8 cellular contexts compared by ENCODE assay signal in the genomic region with DNA sequence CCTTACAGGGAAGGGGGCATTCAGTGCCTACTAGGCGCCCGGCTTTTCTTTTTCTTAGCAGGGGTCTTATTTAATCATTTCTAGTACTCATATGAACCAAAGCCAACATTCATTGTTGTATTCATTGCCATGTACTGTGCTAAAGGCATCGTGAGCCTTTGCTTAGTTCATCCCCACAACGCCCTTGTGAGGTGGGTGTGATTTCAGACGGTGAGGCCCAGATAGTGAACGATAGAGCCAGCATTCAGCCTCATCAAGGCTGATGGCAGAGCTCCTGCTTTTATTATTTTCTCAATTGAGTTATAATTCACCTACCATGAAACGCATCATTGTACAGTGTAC. TPM values are rescaled to one million over a fixed set of nuclear protein-coding genes. Genes with fewer than 3 reads are reported as not detected.
A peak's percentile ranks its signal among the peaks of the same experiment; 100 is the strongest.
DNase-seq lines count a peak whose midpoint lies in the region; ATAC-seq and TF ChIP-seq lines count a peak whose summit lies in the region.

No MANE protein-coding gene starts in this region.

- H3K9me3 Mint-ChIP-seq in activated CD4-positive, alpha-beta T cell treated with anti-CD3 and anti-CD28 coated beads for 36 hours (ENCODE audit: low read depth): no peaks in the 10 kb centered on the region
- H3K9me3 Mint-ChIP-seq in T-cell: no peaks in the 10 kb centered on the region

- H3K27me3 ChIP-seq in heart left ventricle: no peaks in the 10 kb centered on the region
- no peaks in the 10 kb centered on the region for H3K27me3 ChIP-seq in suprapubic skin

- CTCF ChIA-PET in activated CD4-positive, alpha-beta T cell treated with anti-CD3 and anti-CD28 coated beads for 36 hours (lab: Charles Lee): interaction anchor here (0.7 to 2.4 kb wide), 5 partner anchors 9 to 323 kb away, joined by 3 to 11 read pairs (median 3); no protein-coding TSS in a partner anchor
- CTCF ChIA-PET in T-cell (lab: Charles Lee): interaction anchor here in 1 of 2 donors (1.1 to 2.3 kb wide), 2 partner anchors 10 to 21 kb away, joined by 4 to 15 read pairs; no protein-coding TSS in a partner anchor

- H3K27ac ChIP-seq in heart left ventricle (peak overlapping the region; percentile 77 to 95 (median 88)), suprapubic skin (peak overlapping the region; percentile 82)

- H3K4me3 Mint-ChIP-seq in activated CD4-positive, alpha-beta T cell treated with anti-CD3 and anti-CD28 coated beads for 36 hours: peak overlapping the region; percentile 73
- H3K4me3 Mint-ChIP-seq in T-cell: peak overlapping the region; percentile 70 to 79 (median 72)

- ATAC-seq in activated CD4-positive, alpha-beta T cell treated with anti-CD3 and anti-CD28 coated beads for 36 hours: peak; percentile 24
- ATAC-seq in T-cell (replicated peaks in 1 of 4) (peak; percentile 17 to 42 (median 29)), heart left ventricle (peak in 2 of 4 donors; percentile 15 to 20)

- H3K4me3 ChIP-seq in heart left ventricle (peak overlapping the region in 9 of 12 donors; percentile 15 to 51 (median 31)), suprapubic skin (peak overlapping the region; percentile 29)

- no peak for TF ChIP-seq EP300 in suprapubic skin (IDR thresholded peaks at IDR 0.05)

- intact Hi-C loops in activated CD4-positive, alpha-beta T cell treated with anti-CD3 and anti-CD28 coated beads for 36 hours (cut with DNase I, micrococcal nuclease): loop anchor here in 1 of 2 experiments (1.0 kb wide), 1 partner anchor 9 kb away; no protein-coding TSS in a partner anchor
- intact Hi-C loops in heart left ventricle (cut with DNase I): loop anchor here in 3 of 10 donors (5.0 kb wide), 2 partner anchors 34 to 49 kb away; no protein-coding TSS in a partner anchor

- H3K9me3 ChIP-seq in heart left ventricle: no peaks in the 10 kb centered on the region
- no peaks in the 10 kb centered on the region for H3K9me3 ChIP-seq in suprapubic skin

- peaks cover 32% of the 10 kb centered on the region for H3K36me3 Mint-ChIP-seq in activated CD4-positive, alpha-beta T cell treated with anti-CD3 and anti-CD28 coated beads for 36 hours (ENCODE audit: low read depth)
- peaks cover 7% of the 10 kb centered on the region for H3K36me3 Mint-ChIP-seq in T-cell

- H3K4me1 ChIP-seq in heart left ventricle (peaks cover 19 to 99% (median 86%) of the 10 kb centered on the region in 12 donors), suprapubic skin (peaks cover 85% of the 10 kb centered on the region)

- POLR2A ChIA-PET in activated CD4-positive, alpha-beta T cell treated with anti-CD3 and anti-CD28 coated beads for 36 hours (lab: Charles Lee): interaction anchor here (1.6 to 1.7 kb wide), 2 partner anchors 9 to 11 kb away, joined by 4 to 5 read pairs; no protein-coding TSS in a partner anchor
- POLR2A ChIA-PET in T-cell (lab: Charles Lee): interaction anchor here (0.6 to 1.1 kb wide), 2 partner anchors 9 to 28 kb away, joined by 3 to 6 read pairs; no protein-coding TSS in a partner anchor

- peaks cover 71% of the 10 kb centered on the region for H3K4me1 Mint-ChIP-seq in activated CD4-positive, alpha-beta T cell treated with anti-CD3 and anti-CD28 coated beads for 36 hours
- H3K4me1 Mint-ChIP-seq in T-cell: peaks cover 75 to 83% (median 82%) of the 10 kb centered on the region in 3 donors

- peak overlapping the region; percentile 89 for H3K27ac Mint-ChIP-seq in activated CD4-positive, alpha-beta T cell treated with anti-CD3 and anti-CD28 coated beads for 36 hours
- H3K27ac Mint-ChIP-seq in T-cell: peak overlapping the region; percentile 82 to 92

- no peaks in the 10 kb centered on the region for H3K27me3 Mint-ChIP-seq in activated CD4-positive, alpha-beta T cell treated with anti-CD3 and anti-CD28 coated beads for 36 hours
- H3K27me3 Mint-ChIP-seq in T-cell: no peaks in the 10 kb centered on the region

- no peak for DNase-seq in activated CD4-positive, alpha-beta T cell treated with anti-CD3 and anti-CD28 coated beads for 36 hours
- no peak for DNase-seq in activated CD4-positive, alpha-beta T cell treated with anti-CD3 and anti-CD28 coated beads, Interleukin-2, amount 50 U/mL, for 4 hours
- DNase-seq in T-cell: no peak
- DNase-seq in heart left ventricle: no peak
- no peak for DNase-seq in suprapubic skin (ENCODE audit: low spot score in 2 of 2)
- DNase-seq in UCSD-AML1 (lab: John Stamatoyannopoulos, UW; ENCODE audit: unreplicated experiment): no peak
- DNase-seq in cerebellum (ENCODE audit: low spot score): no peak
- no peak for DNase-seq in GM19240 (ENCODE audit: insufficient read length, low spot score)

- 30 to 42% (median 38%) methylated on average over 7 of the region's 7 CpGs for WGBS in heart left ventricle, 4 donors
- WGBS in suprapubic skin: 40% methylated on average over 7 of the region's 7 CpGs

- TF ChIP-seq POLR2A in heart left ventricle (IDR thresholded peaks at IDR 0.05): no peak
- TF ChIP-seq POLR2A in suprapubic skin (IDR thresholded peaks at IDR 0.05): no peak

- no peak for TF ChIP-seq CTCF in heart left ventricle (IDR thresholded peaks at IDR 0.05)
- TF ChIP-seq CTCF in suprapubic skin (IDR thresholded peaks at IDR 0.05): no peak

- H3K36me3 ChIP-seq in heart left ventricle (peaks cover 0 to 12% (median 0%) of the 10 kb centered on the region in 9 donors), suprapubic skin (peaks cover 4% of the 10 kb centered on the region)

RNA-seq across cellular contexts. Expression of gene HK1, which starts 50.0 kb away (rescaled TPM):
- 100 to 1,000 TPM; 258 to 261 TPM for total RNA-seq in activated CD4-positive, alpha-beta T cell treated with anti-CD3 and anti-CD28 coated beads for 36 hours
- 10 to 100 TPM; 66.3 to 85.5 (median 83.6) TPM for total RNA-seq in T-cell
- total RNA-seq in heart left ventricle: 100 to 1,000 TPM; 194 to 310 (median 227) TPM
- 100 to 1,000 TPM in 1 of 2 donors, 10 to 100 TPM in 1; 83.0 to 284 TPM for polyA plus RNA-seq in heart left ventricle
- 100 to 1,000 TPM; 119 to 142 (median 141) TPM for total RNA-seq in suprapubic skin
- 63.2 TPM for total RNA-seq in cerebellum
